Comparison of ENCODE assay signal across 8 cellular contexts in genomic region chr19:13850910-13851753, GRCh38. TPM values are rescaled to one million over a fixed set of nuclear protein-coding genes. Genes with fewer than 3 reads are reported as not detected.
DNase-seq lines count a peak whose midpoint lies in the region; ATAC-seq and TF ChIP-seq lines count a peak whose summit lies in the region.

No MANE protein-coding gene starts in this region.

- H3K27ac ChIP-seq in HCT116 (ENCODE audit: low read depth, low read length) (peak overlapping the region; percentile 100), brain microvascular endothelial cell (peak overlapping the region; percentile 96)

- no peaks in the 10 kb centered on the region for H3K27me3 Mint-ChIP-seq in T-helper 2 cell treated with Interferon-gamma antibody and Interleukin-4, amounts not matched to agents 5 μg/mL and 100 μg/mL, for 36 hours (ENCODE audit: low read depth)

- in situ Hi-C loops in brain microvascular endothelial cell (cut with HindIII; ENCODE audit: low pct_ligation_motif_present, low sequenced_read_pairs) = no loop called here

- RAD21 ChIA-PET in HCT116 (lab: Charles Lee; ENCODE audit: low non-redundant PET in 1 of 2, low total read pairs in 2 of 2, uncharacterized antibody in 2 of 2, unreplicated experiment in 2 of 2) = interaction anchor here in 1 of 2 experiments (1.0 kb wide), 1 partner anchor 11 kb away, joined by 4 read pairs; no protein-coding TSS in a partner anchor

- ATAC-seq in HCT116 = peak; percentile 49
- no peak for ATAC-seq in HG03280 (IDR thresholded peaks at IDR 0.05; ENCODE audit: unreplicated experiment)
- no peak for ATAC-seq in HG03139 (IDR thresholded peaks at IDR 0.05; ENCODE audit: unreplicated experiment)

- H3K9me3 Mint-ChIP-seq in T-helper 2 cell treated with Interferon-gamma antibody and Interleukin-4, amounts not matched to agents 5 μg/mL and 100 μg/mL, for 36 hours = no peaks in the 10 kb centered on the region

- no peaks in the 10 kb centered on the region for H3K36me3 Mint-ChIP-seq in T-helper 2 cell treated with Interferon-gamma antibody and Interleukin-4, amounts not matched to agents 5 μg/mL and 100 μg/mL, for 36 hours (ENCODE audit: low read depth)

- H3K9ac ChIP-seq in HCT116 (ENCODE audit: low read length) = peak overlapping the region; percentile 90
- H3K9ac ChIP-seq in iPS-15b (ENCODE audit: low read depth, low read length) = no peak overlapping the region

- no peaks in the 10 kb centered on the region for H4K20me1 ChIP-seq in HCT116 (ENCODE audit: insufficient read depth)

- no peaks in the 10 kb centered on the region for H3K27me3 ChIP-seq in HCT116 (ENCODE audit: insufficient read depth, low read length)
- H3K27me3 ChIP-seq in brain microvascular endothelial cell (replicated peaks) = no peaks in the 10 kb centered on the region
- H3K27me3 ChIP-seq in iPS-15b (ENCODE audit: control insufficient read depth, insufficient read depth, low read length) = no peaks in the 10 kb centered on the region

- CTCF ChIA-PET in HCT116 (lab: Charles Lee) = interaction anchor here (0.5 to 2.8 kb wide), 2 partner anchors 11 kb away, joined by 3 to 20 read pairs; no protein-coding TSS in a partner anchor

- peak overlapping the region; percentile 86 for H3K27ac Mint-ChIP-seq in T-helper 2 cell treated with Interferon-gamma antibody and Interleukin-4, amounts not matched to agents 5 μg/mL and 100 μg/mL, for 36 hours

- TF ChIP-seq CTCF in HCT116 (IDR thresholded peaks at IDR 0.05 in 2 of 3, conservative IDR thresholded peaks at IDR 0.05 in 1 of 3; ENCODE audit: borderline replicate concordance in 1 of 3, insufficient read depth in 1 of 3, low read depth in 2 of 3, low read length in 2 of 3) (no peak), brain microvascular endothelial cell (IDR thresholded peaks at IDR 0.05; ENCODE audit: low read depth, low read length, missing control alignments) (no peak)

- peaks cover 80 to 99% of the 10 kb centered on the region in 2 experiments for H3K4me1 ChIP-seq in HCT116 (ENCODE audit: control insufficient read depth in 1 of 2, insufficient read depth in 2 of 2, low read length in 2 of 2)
- H3K4me1 ChIP-seq in iPS-15b (ENCODE audit: control insufficient read depth, insufficient read depth, low read length) = peaks cover 9% of the 10 kb centered on the region

- H2AFZ ChIP-seq in HCT116 (ENCODE audit: low read depth, low read length, poor library complexity, severe bottlenecking) = no peak overlapping the region

- TF ChIP-seq POLR2A in HCT116 (IDR thresholded peaks at IDR 0.05; ENCODE audit: borderline replicate concordance, extremely low read depth, insufficient read depth, insufficient read length) = no peak

- intact Hi-C loops in HCT116 (cut with micrococcal nuclease) = no loop called here

- DNase-seq in HCT116 (ENCODE audit: low read depth, low spot score) (peak; percentile 89), brain microvascular endothelial cell (peak; percentile 92), skeletal muscle cell (ENCODE audit: low read depth) (peak; percentile 83), Kasumi-1 (lab: John Stamatoyannopoulos, UW) (no peak)
- DNase-seq in T-helper 2 cell treated with Interferon-gamma antibody and Interleukin-4, amounts not matched to agents 5 μg/mL and 100 μg/mL, for 36 hours (ENCODE audit: low spot score) = peak; percentile 40

- no peaks in the 10 kb centered on the region for H3K9me2 ChIP-seq in HCT116 (ENCODE audit: insufficient read depth)

- H3K4me3 ChIP-seq in HCT116 (replicated peaks in 1 of 2; ENCODE audit: low read depth in 1 of 2, low read length in 2 of 2) (peak overlapping the region; percentile 31 to 58), brain microvascular endothelial cell (ENCODE audit: low read depth, low read length) (peak overlapping the region; percentile 33), iPS-15b (ENCODE audit: low read depth, low read length) (peak overlapping the region; percentile 31), skeletal muscle cell (ENCODE audit: low read depth, low read length) (peak overlapping the region; percentile 26)

- H3K79me2 ChIP-seq in HCT116 (ENCODE audit: insufficient read depth, low read length) = no peaks in the 10 kb centered on the region

- TSS peak; percentile 42 for BruUV-seq in HCT116 (replicated peaks; lab: Mats Ljungman, UMichigan)

- H3K4me2 ChIP-seq in HCT116 (ENCODE audit: low read length) = peak overlapping the region; percentile 99

- no peaks in the 10 kb centered on the region for H3K36me3 ChIP-seq in HCT116 (ENCODE audit: control insufficient read depth in 1 of 2, insufficient read depth in 2 of 2, low read length in 2 of 2)
- no peaks in the 10 kb centered on the region for H3K36me3 ChIP-seq in brain microvascular endothelial cell (replicated peaks)
- H3K36me3 ChIP-seq in iPS-15b (ENCODE audit: control insufficient read depth, insufficient read depth, low read length) = no peaks in the 10 kb centered on the region

- POLR2A ChIA-PET in HCT116 (lab: Charles Lee) = interaction anchor here (0.5 to 6.5 kb wide), 7 partner anchors 11 to 505 kb away, joined by 3 to 64 read pairs (median 6); partner anchors contain the start of gene ZSWIM4

- H3K4me3 Mint-ChIP-seq in T-helper 2 cell treated with Interferon-gamma antibody and Interleukin-4, amounts not matched to agents 5 μg/mL and 100 μg/mL, for 36 hours = peak overlapping the region; percentile 60

- peaks cover 20% of the 10 kb centered on the region for H3K4me1 Mint-ChIP-seq in T-helper 2 cell treated with Interferon-gamma antibody and Interleukin-4, amounts not matched to agents 5 μg/mL and 100 μg/mL, for 36 hours (ENCODE audit: low read depth)

- H3K9me3 ChIP-seq in HCT116 (ENCODE audit: control insufficient read depth in 1 of 2, insufficient read depth in 1 of 2, low read depth in 1 of 2, low read length in 2 of 2) = no peaks in the 10 kb centered on the region
- H3K9me3 ChIP-seq in iPS-15b (ENCODE audit: control insufficient read depth, insufficient read depth, low read length) = no peaks in the 10 kb centered on the region

- no peak for TF ChIP-seq RAD21 in HCT116 (IDR thresholded peaks at IDR 0.05; ENCODE audit: low read depth)

TF ChIP-seq in HCT116, 20 proteins besides CTCF, POLR2A, EP300 and RAD21:
- TF ChIP-seq ZBTB33 (IDR thresholded peaks at IDR 0.05; ENCODE audit: extremely low read depth, insufficient replicate concordance, low read length) (peak; percentile 54), TCF7L2 (IDR thresholded peaks at IDR 0.05; ENCODE audit: borderline replicate concordance, extremely low read depth, insufficient read depth, insufficient read length) (peak; percentile 80), REST (IDR thresholded peaks at IDR 0.05; ENCODE audit: low read depth) (no peak), POLR2AphosphoS5 (IDR thresholded peaks at IDR 0.05; ENCODE audit: low read depth, low read length) (peak; percentile 60), YY1 (IDR thresholded peaks at IDR 0.05; ENCODE audit: extremely low read depth, insufficient replicate concordance, low read depth, low read length) (peak; percentile 58)

RNA-seq across cellular contexts. Expression of gene NANOS3, which starts 25.8 kb away (rescaled TPM):
- total RNA-seq in HCT116 (2021; ENCODE audit: unreplicated experiment) = not detected
- 0.17 and 0.30 TPM in 2 replicates for polyA plus RNA-seq in HCT116 (2012)

RNA-seq across cellular contexts. Expression of gene BRME1, which starts 54.8 kb away (rescaled TPM):
- total RNA-seq in HCT116 (2021; ENCODE audit: unreplicated experiment) = 1.7 TPM
- 0.90 and 1.5 TPM in 2 replicates for polyA plus RNA-seq in HCT116 (2012)

RNA-seq across cellular contexts. Expression of gene CC2D1A, which starts 54.9 kb away (rescaled TPM):
- total RNA-seq in HCT116 (2021; ENCODE audit: unreplicated experiment) = 51.5 TPM
- polyA plus RNA-seq in HCT116 (2012) = 37.9 and 39.1 TPM in 2 replicates

RNA-seq across cellular contexts. Expression of gene ZSWIM4, which starts 55.9 kb away (rescaled TPM):
- 9.8 TPM for total RNA-seq in HCT116 (2021; ENCODE audit: unreplicated experiment)
- 5.4 and 6.1 TPM in 2 replicates for polyA plus RNA-seq in HCT116 (2012)

Comparison
In these comparisons a context has a peak if more than half of its experiments do, and no peak if none do; other contexts are left out.
1. DNase-seq: peak in HCT116 (single experiment), T-helper 2 cell treated with Interferon-gamma antibody and Interleukin-4, amounts not matched to agents 5 μg/mL and 100 μg/mL, for 36 hours (single experiment), brain microvascular endothelial cell (single experiment) and skeletal muscle cell (single experiment); none in Kasumi-1 (0 of 2).
2. Peak in every context shown above with its lines, with median percentiles within 50 percentile points of each other: H3K4me3 ChIP-seq.